In genomic region chr7:40880581-40880980, GRCh38 we compare ENCODE assay signal across 17 cellular contexts.
DNase-seq lines count a peak whose midpoint lies in the region; ATAC-seq and TF ChIP-seq lines count a peak whose summit lies in the region.
"Had no signal": no experiment of that assay in that cellular context is flagged by ENCODE, and none has a peak within 500 bp of the region (broad histone marks: within the 10 kb centered on the region; RNA-seq: fewer than 3 reads in every experiment).

No MANE protein-coding gene starts in this region.

- no peaks in the 10 kb centered on the region for H3K27me3 ChIP-seq in osteoblast (ENCODE audit: insufficient read depth, low read length)
- H3K27me3 ChIP-seq in Peyer's patch = no peaks in the 10 kb centered on the region

- no peak for TF ChIP-seq CTCF in astrocyte of the spinal cord (IDR thresholded peaks at IDR 0.05; ENCODE audit: low read depth, low read length)
- no peak for TF ChIP-seq CTCF in osteoblast (IDR thresholded peaks at IDR 0.05; ENCODE audit: extremely low read depth, low read depth, low read length)
- TF ChIP-seq CTCF in Peyer's patch (IDR thresholded peaks at IDR 0.05) = no peak
- no peak for TF ChIP-seq CTCF in GM13976 (IDR thresholded peaks at IDR 0.05; ENCODE audit: borderline replicate concordance, control extremely low read depth, extremely low read depth, insufficient read depth, missing control alignments)

- H3K4me2 ChIP-seq in osteoblast (ENCODE audit: insufficient read depth, low read length) = no peak overlapping the region

- no peak for ATAC-seq in GM18517 (IDR thresholded peaks at IDR 0.05; ENCODE audit: unreplicated experiment)
- ATAC-seq: GM12878 had no signal

- DNase-seq in M059J (ENCODE audit: low read depth) (peak; percentile 64), astrocyte of the spinal cord (ENCODE audit: low read depth, low spot score) (peak; percentile 52), fibroblast of peridontal ligament (ENCODE audit: extremely low read depth) (peak; percentile 74), osteoblast (ENCODE audit: insufficient read length, low spot score, missing footprints) (no peak), Peyer's patch (no peak), NK-92 (lab: John Stamatoyannopoulos, UW; ENCODE audit: unreplicated experiment) (no peak), GM13976 (ENCODE audit: low spot score) (no peak)
- DNase-seq: Calu3; CD4-positive, alpha-beta T cell; H7; IMR-90; Kasumi-1; NCI-H1417; NCI-H1930; NCI-H510A treated with DMSO at 0.1 percent for 48 hours had no signal

- H3K4me1 ChIP-seq in osteoblast (ENCODE audit: insufficient read depth, low read length) (peaks cover 27% of the 10 kb centered on the region), Peyer's patch (peaks cover 0 to 14% (median 0%) of the 10 kb centered on the region in 4 donors)

- H3K9me3 ChIP-seq in osteoblast (ENCODE audit: low read depth, low read length) (no peaks in the 10 kb centered on the region), Peyer's patch (no peaks in the 10 kb centered on the region)

- H3K27ac ChIP-seq in osteoblast (ENCODE audit: low read depth, low read length) (peak overlapping the region; percentile 44), Peyer's patch (no peak overlapping the region)

- H3K79me2 ChIP-seq in osteoblast (ENCODE audit: insufficient read depth, low read length) = no peaks in the 10 kb centered on the region

- TF ChIP-seq POLR2A in Peyer's patch (IDR thresholded peaks at IDR 0.05) = no peak

- in situ Hi-C loops in astrocyte of the spinal cord (cut with HindIII; ENCODE audit: low sequenced_read_pairs) (no loop called here), GM13976 (cut with MboI; ENCODE audit: low sequenced_read_pairs, unreplicated experiment) (no loop called here)

- no peak overlapping the region for H3K4me3 ChIP-seq in astrocyte of the spinal cord (ENCODE audit: low read depth, low read length)
- H3K4me3 ChIP-seq in osteoblast (ENCODE audit: insufficient read depth, low read length) = no peak overlapping the region
- H3K4me3 ChIP-seq in Peyer's patch = no peak overlapping the region
- H3K4me3 ChIP-seq: GM12878 had no signal

- no peaks in the 10 kb centered on the region for H3K36me3 ChIP-seq in osteoblast (ENCODE audit: insufficient read depth, low read length)
- H3K36me3 ChIP-seq in Peyer's patch = no peaks in the 10 kb centered on the region

- no peaks in the 10 kb centered on the region for H4K20me1 ChIP-seq in osteoblast (ENCODE audit: insufficient read depth, low read length)

- H2AFZ ChIP-seq in osteoblast (ENCODE audit: low read length) = no peak overlapping the region

Comparison
In these comparisons a context has a peak if more than half of its experiments do, and no peak if none do; other contexts are left out.
1. DNase-seq: peak in M059J (single experiment), astrocyte of the spinal cord (single experiment) and fibroblast of peridontal ligament (single experiment); none in osteoblast (single experiment), Peyer's patch (0 of 3), NK-92 (single experiment) and GM13976 (single experiment).